ENCODE assay signal across 19 cellular contexts in genomic region chr1:190169311-190170067, GRCh38.
DNase-seq lines count a peak whose midpoint lies in the region; ATAC-seq, FAIRE-seq and TF ChIP-seq lines count a peak whose summit lies in the region.
"Had no signal": no experiment of that assay in that cellular context is flagged by ENCODE, and none has a peak within 500 bp of the region (broad histone marks: within the 10 kb centered on the region; RNA-seq: fewer than 3 reads in every experiment).

No MANE protein-coding gene starts in this region.

- no peak for FAIRE-seq in HTR-8/SVneo (lab: Jason Lieb, UNC)
- no peak for FAIRE-seq in astrocyte (lab: Jason Lieb, UNC)

- no peaks in the 10 kb centered on the region for H3K9me3 Mint-ChIP-seq in astrocyte (ENCODE audit: unreplicated experiment)

- DNase-seq in A172 (ENCODE audit: low spot score) (peak; percentile 64), HTR-8/SVneo (ENCODE audit: insufficient read length, low spot score) (peak; percentile 6), astrocyte (ENCODE audit: low read depth) (peak; percentile 80), iris pigment epithelial cell (ENCODE audit: low read depth) (peak; percentile 88), G401 (ENCODE audit: low spot score) (no peak)
- no peak for DNase-seq in activated naive CD4-positive, alpha-beta T cell treated with Interleukin-2 at 50 U/mL for 16 hours
- DNase-seq: activated CD4-positive, alpha-beta T cell treated with anti-CD3 and anti-CD28 coated beads for 48 hours; activated T-cell treated with anti-CD3 and anti-CD28 coated beads, Interleukin-2, amount 50 U/mL, for 24 hours; adrenal gland; dermis blood vessel endothelial cell; HFFc6; midbrain; NCI-H1048; ovary; T-helper 2 cell; testis had no signal

- H3K79me2 ChIP-seq in astrocyte (ENCODE audit: insufficient read depth, low read length) = no peaks in the 10 kb centered on the region

- no peak overlapping the region for H3K4me3 Mint-ChIP-seq in astrocyte (ENCODE audit: unreplicated experiment)
- H3K4me3 Mint-ChIP-seq: activated T-cell treated with anti-CD3 and anti-CD28 coated beads, Interleukin-2, amount 50 U/mL, for 24 hours; HFFc6 had no signal

- H3K27me3 Mint-ChIP-seq in astrocyte (ENCODE audit: low read depth, unreplicated experiment) = no peaks in the 10 kb centered on the region
- H3K27me3 Mint-ChIP-seq: activated T-cell treated with anti-CD3 and anti-CD28 coated beads, Interleukin-2, amount 50 U/mL, for 24 hours had no signal

- H3K9ac ChIP-seq in astrocyte (ENCODE audit: low read length) = peak overlapping the region; percentile 60

- no peak for TF ChIP-seq CTCF in astrocyte (IDR thresholded peaks at IDR 0.05; ENCODE audit: insufficient read depth, low read depth, low read length)

- H3K4me3 ChIP-seq in astrocyte (ENCODE audit: insufficient read depth, low read depth, low read length) = no peak overlapping the region
- H3K4me3 ChIP-seq: adrenal gland, ovary, testis had no signal

- H2AFZ ChIP-seq in astrocyte (ENCODE audit: low read depth, low read length) = no peak overlapping the region

- H3K9me3 ChIP-seq in astrocyte (ENCODE audit: insufficient read depth, low read depth, low read length) = no peaks in the 10 kb centered on the region
- H3K9me3 ChIP-seq: adrenal gland, ovary, testis had no signal

- peak overlapping the region; percentile 83 for H3K27ac ChIP-seq in astrocyte (ENCODE audit: low read depth, low read length)
- H3K27ac ChIP-seq: adrenal gland, ovary, testis had no signal

- H3K36me3 Mint-ChIP-seq in astrocyte (ENCODE audit: low read depth, unreplicated experiment) = no peaks in the 10 kb centered on the region

- peaks cover 21% of the 10 kb centered on the region for H3K4me1 Mint-ChIP-seq in astrocyte (ENCODE audit: low read depth, unreplicated experiment)

- H3K27me3 ChIP-seq in astrocyte (ENCODE audit: insufficient read depth, low read length) = no peaks in the 10 kb centered on the region
- H3K27me3 ChIP-seq: adrenal gland, ovary, testis had no signal

- H3K36me3 ChIP-seq in astrocyte (ENCODE audit: insufficient read depth, low read length) = no peaks in the 10 kb centered on the region
- H3K36me3 ChIP-seq: adrenal gland, ovary had no signal

- H4K20me1 ChIP-seq in astrocyte (ENCODE audit: insufficient read depth, low read length) = no peaks in the 10 kb centered on the region

- H3K4me1 ChIP-seq in astrocyte (ENCODE audit: insufficient read depth, low read length) = peaks cover 36% of the 10 kb centered on the region
- H3K4me1 ChIP-seq: adrenal gland, testis had no signal

- no peak overlapping the region for H3K27ac Mint-ChIP-seq in astrocyte (ENCODE audit: unreplicated experiment)
- H3K27ac Mint-ChIP-seq: activated T-cell treated with anti-CD3 and anti-CD28 coated beads, Interleukin-2, amount 50 U/mL, for 24 hours; HFFc6 had no signal

- in situ Hi-C loops in G401 (cut with HindIII; ENCODE audit: low sequenced_read_pairs) = no loop called here

- ATAC-seq in GM19324 (IDR thresholded peaks at IDR 0.05; ENCODE audit: low FRiP score, unreplicated experiment) (no peak), GM18868 (IDR thresholded peaks at IDR 0.05; ENCODE audit: unreplicated experiment) (no peak)
- ATAC-seq: Panc1 had no signal

- H3K4me2 ChIP-seq in astrocyte (ENCODE audit: low read length) = peak overlapping the region; percentile 61

Comparison
In these comparisons a context has a peak if more than half of its experiments do, and no peak if none do; other contexts are left out.
1. DNase-seq: peak in A172 (single experiment), HTR-8/SVneo (single experiment), astrocyte (single experiment) and iris pigment epithelial cell (single experiment); none in G401 (single experiment) and activated naive CD4-positive, alpha-beta T cell treated with Interleukin-2 at 50 U/mL for 16 hours (single experiment).